11 cellular contexts compared by ENCODE assay signal in the genomic region with DNA sequence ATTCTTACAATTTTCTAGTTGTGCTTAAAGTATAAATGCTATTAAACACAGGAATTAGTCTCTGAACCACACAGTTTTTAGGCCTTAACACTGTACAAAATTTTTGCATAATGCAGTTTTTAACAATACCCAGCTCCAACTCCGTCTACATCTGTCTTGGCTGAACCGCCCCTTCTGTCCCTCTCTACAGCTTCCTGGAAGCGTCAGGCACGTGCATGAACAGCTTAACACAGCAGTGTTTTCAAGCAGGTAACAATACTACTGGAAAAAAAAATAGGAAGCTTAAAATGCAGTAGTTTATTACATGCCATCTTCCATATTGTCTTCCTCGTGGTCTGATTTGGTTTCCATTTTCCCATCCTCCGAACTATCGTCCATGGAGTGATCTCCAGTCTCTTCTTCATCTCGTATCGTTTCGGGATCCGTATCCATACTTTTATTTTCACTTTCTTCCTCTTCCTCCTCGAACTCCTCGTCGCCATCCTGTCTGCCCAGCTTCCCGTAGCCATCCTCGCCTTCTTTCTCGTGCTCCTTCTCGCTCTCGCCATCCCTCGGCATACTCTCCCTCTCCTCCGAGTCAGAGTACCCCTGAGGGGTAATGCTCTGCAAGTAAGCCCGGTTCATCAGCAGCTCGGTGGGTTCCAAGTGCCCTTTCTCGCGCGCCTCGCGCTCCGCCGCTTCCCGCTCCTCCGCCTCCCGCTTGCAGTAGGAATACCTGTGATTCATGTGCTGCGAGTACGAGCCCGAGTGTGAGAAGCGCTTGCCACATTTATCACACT.
DNase-seq lines count a peak whose midpoint lies in the region; ATAC-seq and TF ChIP-seq lines count a peak whose summit lies in the region.
"Had no signal": no experiment of that assay in that cellular context is flagged by ENCODE, and none has a peak within 500 bp of the region (broad histone marks: within the 10 kb centered on the region; RNA-seq: fewer than 3 reads in every experiment).

No MANE protein-coding gene starts in this region.

- H3K36me3 ChIP-seq in RWPE2 (ENCODE audit: low read depth) (no peaks in the 10 kb centered on the region), heart right ventricle (peaks cover 0 to 96% (median 8%) of the 10 kb centered on the region in 9 donors), muscle layer of duodenum (ENCODE audit: control insufficient read depth in 1 of 2, insufficient read depth in 2 of 2, low read length in 2 of 2) (peaks cover 0 to 9% of the 10 kb centered on the region in 2 donors), tibial artery (peaks cover 17 to 31% (median 24%) of the 10 kb centered on the region in 3 donors)

- no peak overlapping the region for H3K27ac Mint-ChIP-seq in activated T-helper 17 cell treated with anti-CD3 and anti-CD28 coated beads, Interleukin-2, amount 50 U/mL, for 72 hours

- H3K36me3 Mint-ChIP-seq in activated T-helper 17 cell treated with anti-CD3 and anti-CD28 coated beads, Interleukin-2, amount 50 U/mL, for 72 hours (ENCODE audit: low read depth): peaks cover 7% of the 10 kb centered on the region

- no peak overlapping the region for H3K4me3 Mint-ChIP-seq in activated T-helper 17 cell treated with anti-CD3 and anti-CD28 coated beads, Interleukin-2, amount 50 U/mL, for 72 hours
- H3K4me3 Mint-ChIP-seq: central memory CD8-positive, alpha-beta T cell had no signal

- 72 to 78% methylated on average over 37 of the region's 37 CpGs for WGBS in heart right ventricle, 2 donors

- H3K4me3 ChIP-seq in RWPE2 (ENCODE audit: severe bottlenecking) (peak overlapping the region; percentile 34), heart right ventricle (peak overlapping the region in 3 of 10 donors; percentile 6 to 27 (median 12)), muscle layer of duodenum (ENCODE audit: low read depth in 1 of 2, low read length in 2 of 2) (peak overlapping the region; percentile 50 to 56), tibial artery (no peak overlapping the region)

- TF ChIP-seq CTCF in RWPE2 (IDR thresholded peaks at IDR 0.05; ENCODE audit: poor library complexity, severe bottlenecking) (no peak), heart right ventricle (IDR thresholded peaks at IDR 0.05) (no peak), tibial artery (IDR thresholded peaks at IDR 0.05) (no peak)

- intact Hi-C loops in heart right ventricle (cut with DNase I): loop anchor here in 1 of 10 donors (10.0 kb wide), 1 partner anchor 1365 kb away; no protein-coding TSS in a partner anchor
- intact Hi-C loops in tibial artery (cut with DNase I; ENCODE audit: low total_unique reads): no loop called here

- no peaks in the 10 kb centered on the region for H3K9me3 Mint-ChIP-seq in activated T-helper 17 cell treated with anti-CD3 and anti-CD28 coated beads, Interleukin-2, amount 50 U/mL, for 72 hours
- H3K9me3 Mint-ChIP-seq: central memory CD8-positive, alpha-beta T cell had no signal

- DNase-seq in DMS153 treated with DMSO at 0.1 percent for 48 hours (lab: John Stamatoyannopoulos, UW; ENCODE audit: unreplicated experiment) (peak; percentile 81), RWPE2 (ENCODE audit: low spot score) (peak; percentile 56), heart right ventricle (no peak), GOT3 (lab: John Stamatoyannopoulos, UW) (no peak), tibial artery (no peak), NCI-H2029 treated with DMSO at 0.1 percent for 48 hours (lab: John Stamatoyannopoulos, UW) (no peak)
- DNase-seq: NCI-H146, testis had no signal

- no peaks in the 10 kb centered on the region for H3K9me3 ChIP-seq in RWPE2 (ENCODE audit: severe bottlenecking)
- no peaks in the 10 kb centered on the region for H3K9me3 ChIP-seq in heart right ventricle
- no peaks in the 10 kb centered on the region for H3K9me3 ChIP-seq in muscle layer of duodenum (ENCODE audit: control insufficient read depth in 1 of 2, low read length in 2 of 2)
- no peaks in the 10 kb centered on the region for H3K9me3 ChIP-seq in tibial artery
- H3K9me3 ChIP-seq: testis had no signal

- H3K4me1 ChIP-seq in RWPE2 (ENCODE audit: insufficient read depth, poor library complexity, severe bottlenecking) (peaks cover 5% of the 10 kb centered on the region), heart right ventricle (peaks cover 0 to 27% (median 10%) of the 10 kb centered on the region in 9 donors), muscle layer of duodenum (ENCODE audit: control insufficient read depth in 1 of 2, insufficient read depth in 2 of 2, low read length in 2 of 2) (peaks cover 0 to 3% of the 10 kb centered on the region in 2 donors), tibial artery (peaks cover 0 to 33% (median 6%) of the 10 kb centered on the region in 4 donors)

- peak; percentile 92 for ATAC-seq in RWPE2 (ENCODE audit: low read depth)
- ATAC-seq in heart right ventricle: peak in 6 of 8 donors; percentile 11 to 61 (median 40)
- no peak for ATAC-seq in activated T-helper 17 cell treated with anti-CD3 and anti-CD28 coated beads, Interleukin-2, amount 50 U/mL, for 72 hours (replicated peaks)

- no peak overlapping the region for H3K27ac ChIP-seq in RWPE2 (ENCODE audit: poor library complexity, severe bottlenecking)
- peak overlapping the region in 6 of 10 donors; percentile 24 to 71 (median 45) for H3K27ac ChIP-seq in heart right ventricle
- H3K27ac ChIP-seq in muscle layer of duodenum (ENCODE audit: low read length): no peak overlapping the region
- H3K27ac ChIP-seq in tibial artery: peak overlapping the region in 1 of 2 donors; percentile 47
- H3K27ac ChIP-seq: testis had no signal

- H3K4me1 Mint-ChIP-seq in activated T-helper 17 cell treated with anti-CD3 and anti-CD28 coated beads, Interleukin-2, amount 50 U/mL, for 72 hours: peaks cover 3% of the 10 kb centered on the region
- H3K4me1 Mint-ChIP-seq: central memory CD8-positive, alpha-beta T cell had no signal

- H3K27me3 Mint-ChIP-seq in activated T-helper 17 cell treated with anti-CD3 and anti-CD28 coated beads, Interleukin-2, amount 50 U/mL, for 72 hours: no peaks in the 10 kb centered on the region
- H3K27me3 Mint-ChIP-seq: central memory CD8-positive, alpha-beta T cell had no signal

- H3K27me3 ChIP-seq in RWPE2 (ENCODE audit: insufficient read depth, poor library complexity, severe bottlenecking): no peaks in the 10 kb centered on the region
- no peaks in the 10 kb centered on the region for H3K27me3 ChIP-seq in heart right ventricle
- H3K27me3 ChIP-seq in muscle layer of duodenum (ENCODE audit: low read depth, low read length): no peaks in the 10 kb centered on the region
- H3K27me3 ChIP-seq in tibial artery: no peaks in the 10 kb centered on the region
- H3K27me3 ChIP-seq: testis had no signal

Comparison
In these comparisons a context has a peak if more than half of its experiments do, and no peak if none do; other contexts are left out.
1. DNase-seq: peak in DMS153 treated with DMSO at 0.1 percent for 48 hours (single experiment) and RWPE2 (single experiment); none in heart right ventricle (0 of 2), GOT3 (single experiment), tibial artery (0 of 2) and NCI-H2029 treated with DMSO at 0.1 percent for 48 hours (single experiment).
2. H3K27ac ChIP-seq: peak in heart right ventricle (6 of 10); none in RWPE2 (single experiment) and muscle layer of duodenum (single experiment).
3. H3K4me3 ChIP-seq: peak in RWPE2 (single experiment) and muscle layer of duodenum (2 of 2); none in tibial artery (0 of 2).